Comparison of ENCODE assay signal across 18 cellular contexts in genomic region chr12:120831648-120832267, GRCh38.
A peak's percentile ranks its signal among the peaks of the same experiment; 100 is the strongest.
DNase-seq lines count a peak whose midpoint lies in the region; ATAC-seq and TF ChIP-seq lines count a peak whose summit lies in the region.
"Had no signal": no experiment of that assay in that cellular context is flagged by ENCODE, and none has a peak within 500 bp of the region (broad histone marks: within the 10 kb centered on the region; RNA-seq: fewer than 3 reads in every experiment).

No MANE protein-coding gene starts in this region.

- H3K27me3 ChIP-seq in breast epithelium: no peaks in the 10 kb centered on the region
- H3K27me3 ChIP-seq: BE2C, left lung, sigmoid colon had no signal

- intact Hi-C loops in dendritic cell treated with granulocyte-macrophage colony-stimulating factor and Interleukin-4, amounts not matched to agents 40 ng/mL and 50 ng/mL, for 4 days (cut with micrococcal nuclease): no loop called here
- intact Hi-C loops in breast epithelium (cut with DNase I; ENCODE audit: low total_unique reads): no loop called here

- H3K4me3 ChIP-seq in SK-N-MC (no peak overlapping the region), breast epithelium (no peak overlapping the region)
- H3K4me3 ChIP-seq: left lung, sigmoid colon had no signal

- no peaks in the 10 kb centered on the region for H3K36me3 Mint-ChIP-seq in dendritic cell treated with granulocyte-macrophage colony-stimulating factor and Interleukin-4, amounts not matched to agents 40 ng/mL and 50 ng/mL, for 4 days (ENCODE audit: low read depth)

- no peak for ATAC-seq in GM18909 (IDR thresholded peaks at IDR 0.05; ENCODE audit: poor library complexity, unreplicated experiment)
- ATAC-seq: activated naive CD8-positive, alpha-beta T cell treated with anti-CD3 and anti-CD28 coated beads, Interleukin-2, amount 50 U/mL, for 24 hours; left lung; stimulated activated naive CD8-positive, alpha-beta T cell treated with anti-CD3 and anti-CD28 coated beads, Interleukin-15, amount 100 ng/mL, for 72 hours had no signal

- H3K9me3 ChIP-seq in KOPT-K1 (ENCODE audit: insufficient read depth, low read length, poor library complexity, severe bottlenecking): no peaks in the 10 kb centered on the region
- H3K9me3 ChIP-seq in SK-N-MC (ENCODE audit: low read depth, low read length): no peaks in the 10 kb centered on the region
- no peaks in the 10 kb centered on the region for H3K9me3 ChIP-seq in breast epithelium
- H3K9me3 ChIP-seq: BE2C, left lung, sigmoid colon had no signal

- H3K36me3 ChIP-seq in KOPT-K1 (ENCODE audit: insufficient read depth, low read length) (no peaks in the 10 kb centered on the region), SK-N-MC (ENCODE audit: insufficient read depth, low read length) (no peaks in the 10 kb centered on the region), breast epithelium (no peaks in the 10 kb centered on the region)
- H3K36me3 ChIP-seq: BE2C, left lung, sigmoid colon had no signal

- H3K9ac ChIP-seq in SK-N-MC (ENCODE audit: insufficient read length): no peak overlapping the region

- no peak for TF ChIP-seq POLR2A in breast epithelium (IDR thresholded peaks at IDR 0.05)

- no peak for TF ChIP-seq CTCF in breast epithelium (IDR thresholded peaks at IDR 0.05)

- no peak overlapping the region for H3K4me3 Mint-ChIP-seq in dendritic cell treated with granulocyte-macrophage colony-stimulating factor and Interleukin-4, amounts not matched to agents 40 ng/mL and 50 ng/mL, for 4 days
- H3K4me3 Mint-ChIP-seq: activated naive CD8-positive, alpha-beta T cell treated with anti-CD3 and anti-CD28 coated beads, Interleukin-2, amount 50 U/mL, for 24 hours; stimulated activated naive CD8-positive, alpha-beta T cell treated with anti-CD3 and anti-CD28 coated beads, Interleukin-15, amount 100 ng/mL, for 72 hours had no signal

- DNase-seq in SK-N-MC (ENCODE audit: low read depth, low spot score): no peak
- DNase-seq in pons (ENCODE audit: low spot score): peak; percentile 57
- no peak for DNase-seq in breast epithelium (ENCODE audit: low spot score in 2 of 2)
- DNase-seq in NCI-H1436 (lab: John Stamatoyannopoulos, UW): no peak
- no peak for DNase-seq in NCI-H446 (lab: John Stamatoyannopoulos, UW)
- DNase-seq: activated naive CD8-positive, alpha-beta T cell treated with anti-CD3 and anti-CD28 coated beads, Interleukin-2, amount 50 U/mL, for 24 hours; BE2C; central memory CD4-positive, alpha-beta T cell; effector CD8-positive, alpha-beta T cell; left lung; NCI-H1417 treated with DMSO at 0.1 percent for 48 hours; NCI-H774; occipital lobe; sigmoid colon; stimulated activated naive CD8-positive, alpha-beta T cell treated with anti-CD3 and anti-CD28 coated beads, Interleukin-15, amount 100 ng/mL, for 72 hours had no signal

- H3K4me1 ChIP-seq in breast epithelium: peaks cover 5 to 6% of the 10 kb centered on the region in 2 donors

- peak overlapping the region; percentile 40 for H3K27ac Mint-ChIP-seq in dendritic cell treated with granulocyte-macrophage colony-stimulating factor and Interleukin-4, amounts not matched to agents 40 ng/mL and 50 ng/mL, for 4 days
- H3K27ac Mint-ChIP-seq: activated naive CD8-positive, alpha-beta T cell treated with anti-CD3 and anti-CD28 coated beads, Interleukin-2, amount 50 U/mL, for 24 hours; stimulated activated naive CD8-positive, alpha-beta T cell treated with anti-CD3 and anti-CD28 coated beads, Interleukin-15, amount 100 ng/mL, for 72 hours had no signal

- no peaks in the 10 kb centered on the region for H3K9me3 Mint-ChIP-seq in dendritic cell treated with granulocyte-macrophage colony-stimulating factor and Interleukin-4, amounts not matched to agents 40 ng/mL and 50 ng/mL, for 4 days
- H3K9me3 Mint-ChIP-seq: activated naive CD8-positive, alpha-beta T cell treated with anti-CD3 and anti-CD28 coated beads, Interleukin-2, amount 50 U/mL, for 24 hours; stimulated activated naive CD8-positive, alpha-beta T cell treated with anti-CD3 and anti-CD28 coated beads, Interleukin-15, amount 100 ng/mL, for 72 hours had no signal

- peak overlapping the region; percentile 93 for H3K27ac ChIP-seq in KOPT-K1 (ENCODE audit: low read depth, low read length, poor library complexity, severe bottlenecking)
- 0 out of 2 replicates have a peak overlapping the region, but pooled peaks have one; percentile 23 for H3K27ac ChIP-seq in SK-N-MC
- H3K27ac ChIP-seq in breast epithelium: peak overlapping the region in 1 of 2 donors; percentile 37
- H3K27ac ChIP-seq: left lung had no signal

- peaks cover 50% of the 10 kb centered on the region for H3K4me1 Mint-ChIP-seq in dendritic cell treated with granulocyte-macrophage colony-stimulating factor and Interleukin-4, amounts not matched to agents 40 ng/mL and 50 ng/mL, for 4 days (ENCODE audit: low read depth)

- H3K27me3 Mint-ChIP-seq in dendritic cell treated with granulocyte-macrophage colony-stimulating factor and Interleukin-4, amounts not matched to agents 40 ng/mL and 50 ng/mL, for 4 days: no peaks in the 10 kb centered on the region
- H3K27me3 Mint-ChIP-seq: activated naive CD8-positive, alpha-beta T cell treated with anti-CD3 and anti-CD28 coated beads, Interleukin-2, amount 50 U/mL, for 24 hours; stimulated activated naive CD8-positive, alpha-beta T cell treated with anti-CD3 and anti-CD28 coated beads, Interleukin-15, amount 100 ng/mL, for 72 hours had no signal
